Comparison of ENCODE assay signal across 8 cellular contexts in the genomic region with DNA sequence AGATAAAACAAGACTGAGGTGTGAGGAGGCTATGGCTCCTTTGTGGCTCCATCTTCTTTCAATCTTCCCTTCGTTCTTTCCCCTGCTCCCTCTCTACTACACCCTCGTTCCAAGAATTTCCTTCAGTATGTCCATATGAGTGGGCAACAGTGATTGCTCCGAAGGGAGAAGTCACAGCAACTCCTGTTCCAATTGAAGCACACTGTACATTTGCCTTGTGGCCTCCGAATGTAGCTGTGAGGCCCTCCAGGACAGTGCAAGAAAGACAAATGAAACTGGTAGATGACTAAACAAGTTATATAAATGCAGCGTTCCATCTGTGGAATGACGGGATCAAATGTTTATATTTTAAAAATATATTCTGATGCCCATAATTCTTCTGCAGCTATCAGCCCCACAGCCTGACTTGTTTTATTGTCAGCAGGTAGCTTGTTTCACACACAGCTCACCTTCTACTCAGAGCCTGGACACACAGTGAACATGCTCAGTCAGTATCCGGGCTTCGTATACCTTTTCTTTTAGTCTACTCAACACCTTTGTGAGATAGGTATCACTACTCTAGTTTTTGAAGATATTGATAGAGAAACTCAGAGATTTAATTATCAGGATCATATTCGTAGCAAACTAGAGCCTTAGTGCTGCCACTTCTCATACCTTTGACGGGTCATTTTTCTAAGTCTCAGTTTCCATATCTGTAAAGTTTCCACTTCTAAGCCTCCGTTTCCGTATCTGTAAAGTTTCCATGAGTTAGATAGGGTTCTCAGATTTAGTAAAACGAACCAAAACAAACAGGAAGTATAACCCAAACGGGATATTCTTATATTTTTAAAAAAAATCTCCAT. TPM values are rescaled to one million over a fixed set of nuclear protein-coding genes. Genes with fewer than 3 reads are reported as not detected.
DNase-seq lines count a peak whose midpoint lies in the region; ATAC-seq and TF ChIP-seq lines count a peak whose summit lies in the region.

No MANE protein-coding gene starts in this region.

- H2BK12ac ChIP-seq in H9 (ENCODE audit: insufficient read length, low read depth, low read length) = no peak overlapping the region

- H3K4me1 Mint-ChIP-seq in CD4-positive, alpha-beta T cell (ENCODE audit: low read depth) = peaks cover 32% of the 10 kb centered on the region
- H3K4me1 Mint-ChIP-seq in H9 = peaks cover 16 to 17% of the 10 kb centered on the region in 2 experiments
- peaks cover 32% of the 10 kb centered on the region for H3K4me1 Mint-ChIP-seq in activated T-helper 1 cell treated with anti-CD3 and anti-CD28 coated beads, Interleukin-12 subunit alpha, Interleukin-12 subunit beta, Interleukin-2, Interleukin-4 antibody, amounts not matched to agents 30 ng/mL and 10 ng/mL and 1 ng/mL, durations not matched to agents 14 hours and 24 hours and 36 hours (ENCODE audit: low read depth)

- H2BK20ac ChIP-seq in H9 (ENCODE audit: low read depth, low read length, poor library complexity, severe bottlenecking) = no peak overlapping the region

- no peaks in the 10 kb centered on the region for H3K27me3 Mint-ChIP-seq in CD4-positive, alpha-beta T cell
- H3K27me3 Mint-ChIP-seq in H9 (ENCODE audit: low read depth) = no peaks in the 10 kb centered on the region
- no peaks in the 10 kb centered on the region for H3K27me3 Mint-ChIP-seq in activated T-helper 1 cell treated with anti-CD3 and anti-CD28 coated beads, Interleukin-12 subunit alpha, Interleukin-12 subunit beta, Interleukin-2, Interleukin-4 antibody, amounts not matched to agents 30 ng/mL and 10 ng/mL and 1 ng/mL, durations not matched to agents 14 hours and 24 hours and 36 hours (ENCODE audit: insufficient read depth)

- H3K4me3 ChIP-seq in lung (no peak overlapping the region), aorta (ENCODE audit: low read length in 2 of 2) (peak overlapping the region in 1 of 2 donors; percentile 48)

- no peak overlapping the region for H4K5ac ChIP-seq in H9 (ENCODE audit: insufficient read length, low read depth, low read length)

- H3K23ac ChIP-seq in H9 (ENCODE audit: insufficient read length, low read depth, low read length) = no peak overlapping the region

- H4K8ac ChIP-seq in H9 (replicated peaks; ENCODE audit: insufficient read length, low read depth, low read length) = no peak overlapping the region

- ATAC-seq in CD4-positive, alpha-beta T cell (ENCODE audit: poor library complexity) = no peak
- no peak for ATAC-seq in lung (ENCODE audit: insufficient read depth, low FRiP score)
- no peak for ATAC-seq in aorta (ENCODE audit: low FRiP score)

- no peaks in the 10 kb centered on the region for H3K4me1 ChIP-seq in H9 (ENCODE audit: insufficient read depth, low read length)
- no peaks in the 10 kb centered on the region for H3K4me1 ChIP-seq in lung (ENCODE audit: control insufficient read depth in 2 of 2, insufficient read depth in 2 of 2, low read length in 2 of 2)
- peaks cover 0 to 4% of the 10 kb centered on the region in 2 donors for H3K4me1 ChIP-seq in aorta (ENCODE audit: control insufficient read depth in 1 of 2, insufficient read depth in 2 of 2, low read length in 2 of 2)

- H2AFZ ChIP-seq in H9 (ENCODE audit: low read length) = no peak overlapping the region

- peaks cover 5% of the 10 kb centered on the region; the same call in 1 of the 2 replicates for H3K79me2 ChIP-seq in H9 (ENCODE audit: insufficient read depth, low read length)

- no peak overlapping the region for H2BK15ac ChIP-seq in H9 (ENCODE audit: low read depth, low read length)

- H3K56ac ChIP-seq in H9 (ENCODE audit: insufficient read length, low read depth, low read length) = no peak overlapping the region

- H3K79me1 ChIP-seq in H9 (ENCODE audit: insufficient read depth, low read depth, low read length, poor library complexity, severe bottlenecking) = no peaks in the 10 kb centered on the region

- no peak overlapping the region for H2BK120ac ChIP-seq in H9 (ENCODE audit: low read depth, low read length, poor library complexity, severe bottlenecking)

- no peak overlapping the region for H4K91ac ChIP-seq in H9 (ENCODE audit: insufficient read length, low read depth, low read length)

- peaks cover 4% of the 10 kb centered on the region for H3K9me3 Mint-ChIP-seq in CD4-positive, alpha-beta T cell
- H3K9me3 Mint-ChIP-seq in H9 = peaks cover 15 to 16% of the 10 kb centered on the region in 2 experiments
- peaks cover 12% of the 10 kb centered on the region for H3K9me3 Mint-ChIP-seq in activated T-helper 1 cell treated with anti-CD3 and anti-CD28 coated beads, Interleukin-12 subunit alpha, Interleukin-12 subunit beta, Interleukin-2, Interleukin-4 antibody, amounts not matched to agents 30 ng/mL and 10 ng/mL and 1 ng/mL, durations not matched to agents 14 hours and 24 hours and 36 hours

- no peak overlapping the region for H3K4me2 ChIP-seq in H9 (ENCODE audit: insufficient read depth, insufficient read length, low read length)

- no peak for DNase-seq in CD4-positive, alpha-beta T cell
- no peak for DNase-seq in H9
- DNase-seq in activated T-helper 1 cell treated with anti-CD3 and anti-CD28 coated beads, Interleukin-12 subunit alpha, Interleukin-12 subunit beta, Interleukin-2, Interleukin-4 antibody, amounts not matched to agents 30 ng/mL and 10 ng/mL and 1 ng/mL, durations not matched to agents 14 hours and 24 hours and 36 hours (ENCODE audit: low spot score) = no peak
- DNase-seq in lung (ENCODE audit: low spot score) = no peak
- no peak for DNase-seq in aorta
- no peak for DNase-seq in NCI-H510A treated with DMSO at 0.1 percent for 48 hours (lab: John Stamatoyannopoulos, UW)
- no peak for DNase-seq in AG08396 (ENCODE audit: low spot score)
- DNase-seq in activated gamma-delta T cell treated with Interleukin-2 at 50 U/mL for 16 hours = no peak

- no peaks in the 10 kb centered on the region for H4K20me1 ChIP-seq in H9 (ENCODE audit: control insufficient read depth, insufficient read depth, insufficient read length)

- peaks cover 9% of the 10 kb centered on the region for H3K23me2 ChIP-seq in H9 (ENCODE audit: insufficient read length, low read depth, low read length, poor library complexity, severe bottlenecking)

- H3K36me3 Mint-ChIP-seq in CD4-positive, alpha-beta T cell (ENCODE audit: low read depth) = peaks cover 35% of the 10 kb centered on the region
- peaks cover 2 to 17% (median 6%) of the 10 kb centered on the region in 3 experiments; a peak in 6 of 7 replicates for H3K36me3 Mint-ChIP-seq in H9 (ENCODE audit: insufficient read depth in 1 of 3, low read depth in 3 of 3)
- H3K36me3 Mint-ChIP-seq in activated T-helper 1 cell treated with anti-CD3 and anti-CD28 coated beads, Interleukin-12 subunit alpha, Interleukin-12 subunit beta, Interleukin-2, Interleukin-4 antibody, amounts not matched to agents 30 ng/mL and 10 ng/mL and 1 ng/mL, durations not matched to agents 14 hours and 24 hours and 36 hours (ENCODE audit: low read depth) = peaks cover 19% of the 10 kb centered on the region

- H2AK5ac ChIP-seq in H9 (ENCODE audit: insufficient read length, low read length) = no peak overlapping the region

- no peak overlapping the region for H3T11ph ChIP-seq in H9 (ENCODE audit: low read length)

- POLR2A ChIA-PET in CD4-positive, alpha-beta T cell (lab: Charles Lee) = interaction anchor here (0.9 to 1.1 kb wide), 2 partner anchors 50 to 910 kb away, joined by 3 read pairs; a partner anchor contains a TSS

- no peak overlapping the region for H3K4ac ChIP-seq in H9 (ENCODE audit: low read depth, low read length)

- peak overlapping the region; percentile 89 for H3K27ac Mint-ChIP-seq in CD4-positive, alpha-beta T cell
- H3K27ac Mint-ChIP-seq in H9 = no peak overlapping the region
- peak overlapping the region; percentile 97 for H3K27ac Mint-ChIP-seq in activated T-helper 1 cell treated with anti-CD3 and anti-CD28 coated beads, Interleukin-12 subunit alpha, Interleukin-12 subunit beta, Interleukin-2, Interleukin-4 antibody, amounts not matched to agents 30 ng/mL and 10 ng/mL and 1 ng/mL, durations not matched to agents 14 hours and 24 hours and 36 hours

- no peak for TF ChIP-seq CTCF in CD4-positive, alpha-beta T cell (IDR thresholded peaks at IDR 0.05)
- no peak for TF ChIP-seq CTCF in H9 (conservative IDR thresholded peaks at IDR 0.05)
- no peak for TF ChIP-seq CTCF in lung (IDR thresholded peaks at IDR 0.05; ENCODE audit: control extremely low read depth, extremely low read depth)

- no peak overlapping the region for H3K9ac ChIP-seq in H9 (ENCODE audit: extremely low read depth, insufficient read length, low read length)

- H3K36me3 ChIP-seq in lung (ENCODE audit: control insufficient read depth in 2 of 2, insufficient read depth in 2 of 2, low read length in 2 of 2) (no peaks in the 10 kb centered on the region), aorta (ENCODE audit: control insufficient read depth in 1 of 2, insufficient read depth in 2 of 2, low read length in 1 of 2) (no peaks in the 10 kb centered on the region)

- peak overlapping the region; percentile 96 for H3K27ac ChIP-seq in CD4-positive, alpha-beta T cell (ENCODE audit: low read depth, low read length)
- H3K27ac ChIP-seq in H9 (ENCODE audit: insufficient read length, low read depth, low read length) (no peak overlapping the region), lung (ENCODE audit: low read depth in 1 of 2, low read length in 1 of 2) (peak overlapping the region; percentile 3 to 38), aorta (ENCODE audit: low read depth in 1 of 2, low read length in 2 of 2) (peak overlapping the region; percentile 20 to 68)

- WGBS in H9 (ENCODE audit: extremely low coverage, insufficient read length, low lambda C conversion rate) = no CpG with 5 or more reads among the region's 14 CpGs
- WGBS in lung, 2 donors = 57 to 67% methylated on average over 14 of the region's 14 CpGs
- 35 to 36% methylated on average over 14 of the region's 14 CpGs for WGBS in aorta, 2 donors

- peak overlapping the region; percentile 97 for H3K4me3 Mint-ChIP-seq in CD4-positive, alpha-beta T cell
- peak overlapping the region; percentile 44 to 60; a peak in 4 of 5 replicates for H3K4me3 Mint-ChIP-seq in H9
- peak overlapping the region; percentile 85 for H3K4me3 Mint-ChIP-seq in activated T-helper 1 cell treated with anti-CD3 and anti-CD28 coated beads, Interleukin-12 subunit alpha, Interleukin-12 subunit beta, Interleukin-2, Interleukin-4 antibody, amounts not matched to agents 30 ng/mL and 10 ng/mL and 1 ng/mL, durations not matched to agents 14 hours and 24 hours and 36 hours

- H3K18ac ChIP-seq in H9 (ENCODE audit: insufficient read length, low read depth, low read length) = no peak overlapping the region

- H3K9me3 ChIP-seq in CD4-positive, alpha-beta T cell (ENCODE audit: control insufficient read depth, low read length) = no peaks in the 10 kb centered on the region
- H3K9me3 ChIP-seq in H9 (ENCODE audit: control insufficient read depth, low read depth, low read length) (no peaks in the 10 kb centered on the region), lung (ENCODE audit: control insufficient read depth in 2 of 2, insufficient read depth in 1 of 2, low read length in 1 of 2) (no peaks in the 10 kb centered on the region), aorta (ENCODE audit: control insufficient read depth, low read length) (no peaks in the 10 kb centered on the region)

- no peak overlapping the region for H3K14ac ChIP-seq in H9 (ENCODE audit: insufficient read depth, low read length)

- CTCF ChIA-PET in CD4-positive, alpha-beta T cell (lab: Charles Lee) = no interaction called here

- intact Hi-C loops in CD4-positive, alpha-beta T cell (cut with DNase I, micrococcal nuclease) = no loop called here
- intact Hi-C loops in activated T-helper 1 cell treated with anti-CD3 and anti-CD28 coated beads, Interleukin-12 subunit alpha, Interleukin-12 subunit beta, Interleukin-2, Interleukin-4 antibody, amounts not matched to agents 30 ng/mL and 10 ng/mL and 1 ng/mL, durations not matched to agents 14 hours and 24 hours and 36 hours (cut with micrococcal nuclease) = loop anchor here (1.0 kb wide), 2 partner anchors 41 to 62 kb away; no protein-coding TSS in a partner anchor
- intact Hi-C loops in aorta (cut with DNase I) = no loop called here

- H2BK5ac ChIP-seq in H9 (ENCODE audit: insufficient read length, low read length) = no peak overlapping the region

- no peaks in the 10 kb centered on the region for H3K27me3 ChIP-seq in CD4-positive, alpha-beta T cell (ENCODE audit: control insufficient read depth, insufficient read depth, low read length)
- H3K27me3 ChIP-seq in H9 (ENCODE audit: insufficient read depth, low read length) (no peaks in the 10 kb centered on the region), lung (ENCODE audit: control insufficient read depth, insufficient read depth) (no peaks in the 10 kb centered on the region), aorta (ENCODE audit: control insufficient read depth in 1 of 2, insufficient read depth in 2 of 2, low read length in 1 of 2) (no peaks in the 10 kb centered on the region)

RNA-seq across cellular contexts. Expression of a gene that starts 1.2 kb away (rescaled TPM):
- total RNA-seq in CD4-positive, alpha-beta T cell = 10 to 100 TPM; 55.5 to 56.8 TPM
- total RNA-seq in H9 (2021) = 21.2 and 22.1 TPM in 2 replicates
- 55.7 TPM in 2 replicates for total RNA-seq in activated T-helper 1 cell treated with anti-CD3 and anti-CD28 coated beads, Interleukin-12 subunit alpha, Interleukin-12 subunit beta, Interleukin-2, Interleukin-4 antibody, amounts not matched to agents 30 ng/mL and 10 ng/mL and 1 ng/mL, durations not matched to agents 14 hours and 24 hours and 36 hours
- total RNA-seq in lung = 10 to 100 TPM; 27.5 to 43.1 TPM
- polyA plus RNA-seq in lung = 10 to 100 TPM in 1 of 2 donors, 1 to 10 TPM in 1; 4.8 to 12.9 TPM
- total RNA-seq in aorta = 10 to 100 TPM; 25.6 to 28.4 TPM
- 1 to 10 TPM; 5.9 to 6.6 TPM for polyA plus RNA-seq in aorta

Comparison
In these comparisons a context has a peak if more than half of its experiments do, and no peak if none do; other contexts are left out.
1. H3K27ac Mint-ChIP-seq: peak in CD4-positive, alpha-beta T cell (single experiment) and activated T-helper 1 cell treated with anti-CD3 and anti-CD28 coated beads, Interleukin-12 subunit alpha, Interleukin-12 subunit beta, Interleukin-2, Interleukin-4 antibody, amounts not matched to agents 30 ng/mL and 10 ng/mL and 1 ng/mL, durations not matched to agents 14 hours and 24 hours and 36 hours (single experiment); none in H9 (0 of 3).
2. Peak in every context shown above with its lines, with median percentiles within 50 percentile points of each other: H3K4me3 Mint-ChIP-seq.